32 cellular contexts compared by ENCODE assay signal in genomic region chr11:115298613-115299012, GRCh38.
DNase-seq lines count a peak whose midpoint lies in the region; ATAC-seq and TF ChIP-seq lines count a peak whose summit lies in the region.
"Had no signal": no experiment of that assay in that cellular context is flagged by ENCODE, and none has a peak within 500 bp of the region (broad histone marks: within the 10 kb centered on the region; RNA-seq: fewer than 3 reads in every experiment).

No MANE protein-coding gene starts in this region.

- intact Hi-C loops in right cardiac atrium (cut with DNase I) = no loop called here

- ATAC-seq in right cardiac atrium = peak; percentile 42 to 71
- ATAC-seq: activated CD4-positive, alpha-beta T cell treated with anti-CD3 and anti-CD28 coated beads for 36 hours; activated CD8-positive, alpha-beta T cell treated with anti-CD3 and anti-CD28 coated beads for 36 hours; activated T-helper 17 cell treated with anti-CD3 and anti-CD28 coated beads, Interleukin-2, amount 50 U/mL, for 72 hours; body of pancreas; foreskin keratinocyte; GM23338; left colon; pancreas had no signal

- no peaks in the 10 kb centered on the region for H3K36me3 ChIP-seq in WERI-Rb-1
- H3K36me3 ChIP-seq: esophagus squamous epithelium, neural progenitor cell, pancreas, Peyer's patch, suprapubic skin, upper lobe of left lung had no signal

- 63% methylated on average over 6 of the region's 6 CpGs for WGBS in right cardiac atrium

- DNase-seq in NCI-H2107 treated with DMSO at 0.1 percent for 48 hours (lab: John Stamatoyannopoulos, UW; ENCODE audit: unreplicated experiment) (peak; percentile 33), NCI-H2107 (lab: John Stamatoyannopoulos, UW) (no peak), G401 (ENCODE audit: low spot score) (peak; percentile 71), WERI-Rb-1 (no peak), right cardiac atrium (no peak), NCI-H1436 (lab: John Stamatoyannopoulos, UW) (no peak), AG08396 (ENCODE audit: low spot score) (no peak), germinal center (ENCODE audit: low spot score) (no peak)
- DNase-seq: 8988T; activated CD4-positive, alpha-beta T cell treated with anti-CD3 and anti-CD28 coated beads for 36 hours; activated CD8-positive, alpha-beta T cell treated with anti-CD3 and anti-CD28 coated beads for 36 hours; activated naive CD4-positive, alpha-beta T cell treated with anti-CD3 and anti-CD28 coated beads, Interleukin-2, amount 50 U/mL, for 16 hours; body of pancreas; DMS79 treated with DMSO at 0.1 percent for 48 hours; esophagus squamous epithelium; foreskin keratinocyte; hippocampal formation; Kasumi-1; left colon; mesenchymal stem cell; pancreas; Peyer's patch; retina; SIG-M5; stimulated activated CD4-positive, alpha-beta T cell treated with anti-CD3 and anti-CD28 coated beads, Interleukin-1b, Interleukin-23, amount 100 ng/mL, for 48 hours; stimulated activated naive CD4-positive, alpha-beta T cell treated with Interleukin-2 at 50 U/mL for 16 hours; upper lobe of left lung had no signal

- no peaks in the 10 kb centered on the region for H3K9me3 ChIP-seq in WERI-Rb-1 (ENCODE audit: severe bottlenecking)
- no peaks in the 10 kb centered on the region for H3K9me3 ChIP-seq in right cardiac atrium (ENCODE audit: control insufficient read depth, low read length)
- H3K9me3 ChIP-seq: body of pancreas, esophagus squamous epithelium, pancreas, Peyer's patch, suprapubic skin, upper lobe of left lung had no signal

- in situ Hi-C loops in G401 (cut with HindIII; ENCODE audit: low sequenced_read_pairs) = no loop called here

- H3K4me1 ChIP-seq in right cardiac atrium (ENCODE audit: control insufficient read depth, insufficient read depth, low read length) = no peaks in the 10 kb centered on the region
- H3K4me1 ChIP-seq: body of pancreas, esophagus squamous epithelium, neural progenitor cell, pancreas, Peyer's patch, suprapubic skin, upper lobe of left lung had no signal

- TF ChIP-seq CTCF in WERI-Rb-1 (IDR thresholded peaks at IDR 0.05; ENCODE audit: low read depth, low read length) = no peak

- no peak overlapping the region for H3K4me3 ChIP-seq in WERI-Rb-1 (ENCODE audit: low read depth, low read length)
- H3K4me3 ChIP-seq in right cardiac atrium (ENCODE audit: low read length) = no peak overlapping the region
- H3K4me3 ChIP-seq: body of pancreas, esophagus squamous epithelium, GM23338, neural progenitor cell, pancreas, Peyer's patch, smooth muscle cell, suprapubic skin, upper lobe of left lung had no signal

- H3K27ac ChIP-seq in WERI-Rb-1 (peak overlapping the region; percentile 19; the same call in 1 of the 2 replicates), right cardiac atrium (ENCODE audit: low read length) (no peak overlapping the region)
- H3K27ac ChIP-seq: body of pancreas, esophagus squamous epithelium, foreskin keratinocyte, neural progenitor cell, pancreas, Peyer's patch, suprapubic skin, upper lobe of left lung had no signal

- H3K27me3 ChIP-seq in WERI-Rb-1 (ENCODE audit: insufficient read depth, low read depth, severe bottlenecking) (no peaks in the 10 kb centered on the region), right cardiac atrium (ENCODE audit: control insufficient read depth, insufficient read depth) (no peaks in the 10 kb centered on the region)
- H3K27me3 ChIP-seq: body of pancreas, esophagus squamous epithelium, foreskin keratinocyte, neural progenitor cell, pancreas, Peyer's patch, suprapubic skin, upper lobe of left lung had no signal

Comparison
In these comparisons a context has a peak if more than half of its experiments do, and no peak if none do; other contexts are left out.
1. DNase-seq: peak in NCI-H2107 treated with DMSO at 0.1 percent for 48 hours (single experiment) and G401 (single experiment); none in NCI-H2107 (single experiment), WERI-Rb-1 (single experiment), right cardiac atrium (0 of 3), NCI-H1436 (single experiment), AG08396 (single experiment) and germinal center (single experiment).